18 cellular contexts compared by ENCODE assay signal in the genomic region with DNA sequence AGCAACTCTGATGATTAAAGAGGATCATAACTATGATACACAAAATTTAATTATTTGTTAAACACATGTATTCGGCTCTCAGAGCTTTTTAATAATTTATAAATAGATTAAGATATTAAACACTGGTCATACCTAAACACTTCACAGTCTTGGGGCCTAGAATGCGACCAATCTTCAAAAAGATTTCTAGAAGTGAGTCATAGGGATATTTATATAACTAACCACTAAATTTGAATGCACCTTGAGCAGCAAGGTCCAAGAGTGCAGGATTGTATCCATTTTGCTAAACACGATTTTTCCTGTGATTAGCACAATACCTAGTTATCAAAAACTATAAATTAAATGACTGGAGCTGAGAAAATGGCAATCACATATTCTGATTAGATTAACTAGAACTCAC.
DNase-seq lines count a peak whose midpoint lies in the region; ATAC-seq lines count a peak whose summit lies in the region.
"Had no signal": no experiment of that assay in that cellular context is flagged by ENCODE, and none has a peak within 500 bp of the region (broad histone marks: within the 10 kb centered on the region; RNA-seq: fewer than 3 reads in every experiment).

No MANE protein-coding gene starts in this region.

- H3K4me1 ChIP-seq in GM23248 (ENCODE audit: insufficient read depth) = no peaks in the 10 kb centered on the region
- H3K4me1 ChIP-seq: esophagus muscularis mucosa, testis had no signal

- H3F3A ChIP-seq in GM23248 (ENCODE audit: insufficient read depth) = no peaks in the 10 kb centered on the region

- H4K20me1 ChIP-seq in GM23248 (ENCODE audit: insufficient read depth) = no peaks in the 10 kb centered on the region

- H3K4me3 ChIP-seq in GM23248 = no peak overlapping the region
- H3K4me3 ChIP-seq: esophagus muscularis mucosa, testis had no signal

- no peak overlapping the region for H2AFZ ChIP-seq in GM23248

- intact Hi-C loops in posterior vena cava (cut with DNase I) = no loop called here

- in situ Hi-C loops in GM23248 (cut with MboI) = no loop called here

- no peaks in the 10 kb centered on the region for H3K9me2 ChIP-seq in GM23248 (ENCODE audit: insufficient read depth)

- H3K79me2 ChIP-seq in GM23248 (ENCODE audit: insufficient read depth) = no peaks in the 10 kb centered on the region

- H3K9me3 ChIP-seq in GM23248 (ENCODE audit: low read depth) = no peaks in the 10 kb centered on the region
- H3K9me3 ChIP-seq: esophagus muscularis mucosa, testis had no signal

- no peaks in the 10 kb centered on the region for H3K36me3 ChIP-seq in GM23248 (ENCODE audit: low read depth)
- H3K36me3 ChIP-seq: esophagus muscularis mucosa had no signal

- no peak overlapping the region for H3K27ac ChIP-seq in GM23248
- H3K27ac ChIP-seq: esophagus muscularis mucosa, testis had no signal

- no peak overlapping the region for H3K4me2 ChIP-seq in GM23248 (ENCODE audit: unreplicated experiment)

- no peaks in the 10 kb centered on the region for H3K27me3 ChIP-seq in GM23248 (replicated peaks; ENCODE audit: insufficient read depth)
- H3K27me3 ChIP-seq: esophagus muscularis mucosa, testis had no signal

- DNase-seq in posterior vena cava (ENCODE audit: low spot score) = no peak
- no peak for DNase-seq in GM23248
- DNase-seq in occipital lobe (lab: John Stamatoyannopoulos, UW) = no peak
- no peak for DNase-seq in activated CD4-positive, alpha-beta T cell treated with anti-CD3 and anti-CD28 coated beads, Interleukin-2, amount 50 U/mL, for 4 hours
- DNase-seq: activated naive CD4-positive, alpha-beta T cell treated with Interleukin-2 at 50 U/mL for 16 hours; glutamatergic neuron; KBM-7; mesenchymal stem cell; NK-92 treated with Interleukin-12 subunit alpha and Interleukin-12 subunit beta, amount 100 ng/mL, for 24 hours; right cardiac atrium; stimulated activated CD4-positive, alpha-beta T cell treated with anti-CD3 and anti-CD28 coated beads, Interleukin-1b, Interleukin-23, amount 100 ng/mL, for 48 hours; testis had no signal

- no peak overlapping the region for H3K9ac ChIP-seq in GM23248

- peak; percentile 82 for ATAC-seq in GM18519 (IDR thresholded peaks at IDR 0.05; ENCODE audit: low FRiP score, unreplicated experiment)
- ATAC-seq in GM21529 (IDR thresholded peaks at IDR 0.05; ENCODE audit: unreplicated experiment) = peak; percentile 84
- ATAC-seq in HG02981 (IDR thresholded peaks at IDR 0.05; ENCODE audit: unreplicated experiment) = peak; percentile 92
- ATAC-seq in HG03558 (IDR thresholded peaks at IDR 0.05; ENCODE audit: extremely low read depth, unreplicated experiment) = peak; percentile 58
- ATAC-seq: activated CD4-positive, CD25-positive, alpha-beta regulatory T cell treated with anti-CD3 and anti-CD28 coated beads, Interleukin-2, amount 50 U/mL, for 24 hours; right cardiac atrium had no signal

- 7 to 8% methylated on average over 3 of the region's 3 CpGs for WGBS in GM23248 (ENCODE audit: low coverage in 1 of 2, low lambda C conversion rate in 2 of 2, missing lambda C conversion rate in 2 of 2), 2 experiments
